In genomic region chr3:2454865-2455264, GRCh38 we compare ENCODE assay signal across 16 cellular contexts.
DNase-seq lines count a peak whose midpoint lies in the region; ATAC-seq and TF ChIP-seq lines count a peak whose summit lies in the region.
"Had no signal": no experiment of that assay in that cellular context is flagged by ENCODE, and none has a peak within 500 bp of the region (broad histone marks: within the 10 kb centered on the region; RNA-seq: fewer than 3 reads in every experiment).

No MANE protein-coding gene starts in this region.

- DNase-seq in Right ventricle myocardium inferior (ENCODE audit: missing footprints) (no peak), right atrium auricular region (ENCODE audit: low spot score) (no peak), heart right ventricle (no peak), mesenchymal stem cell (peak; percentile 9), cortex of kidney (lab: John Stamatoyannopoulos, UW) (no peak), mucosa of gallbladder (ENCODE audit: low spot score) (no peak)
- DNase-seq in activated T-cell treated with anti-CD3 and anti-CD28 coated beads, Interleukin-2, amount 50 U/mL, for 4 hours = no peak
- DNase-seq: 8988T; AML-193; Calu3; CD8-positive, alpha-beta memory T cell; DMS 273 treated with DMSO at 0.1 percent for 48 hours; GM23248; H7; IMR-90 had no signal

- no peak overlapping the region for H2AK5ac ChIP-seq in mesenchymal stem cell (ENCODE audit: low read length, severe bottlenecking)

- H3K4me2 ChIP-seq in mesenchymal stem cell (ENCODE audit: low read length, poor library complexity, severe bottlenecking) = no peak overlapping the region
- H3K4me2 ChIP-seq: BLaER1 had no signal

- H3K9ac ChIP-seq in mesenchymal stem cell (ENCODE audit: low read length) = no peak overlapping the region
- H3K9ac ChIP-seq: BLaER1, GM23248 had no signal

- H3K79me1 ChIP-seq in mesenchymal stem cell (replicated peaks; ENCODE audit: low read length, poor library complexity, severe bottlenecking) = no peaks in the 10 kb centered on the region

- H3K4me1 Mint-ChIP-seq in activated T-cell treated with anti-CD3 and anti-CD28 coated beads, Interleukin-2, amount 50 U/mL, for 4 hours (ENCODE audit: low read depth) = no peaks in the 10 kb centered on the region
- H3K4me1 Mint-ChIP-seq: CD8-positive, alpha-beta memory T cell had no signal

- H3K4me3 ChIP-seq in right atrium auricular region (no peak overlapping the region), heart right ventricle (no peak overlapping the region), mesenchymal stem cell (ENCODE audit: insufficient read depth in 1 of 2, low read depth in 1 of 2, low read length in 2 of 2) (no peak overlapping the region)
- H3K4me3 ChIP-seq: BLaER1, GM23248 had no signal

- H4K91ac ChIP-seq in mesenchymal stem cell (ENCODE audit: low read length) = no peak overlapping the region

- ATAC-seq in Right ventricle myocardium inferior (peak; percentile 72), heart right ventricle (peak in 5 of 8 donors; percentile 42 to 84 (median 67))
- no peak for ATAC-seq in activated T-cell treated with anti-CD3 and anti-CD28 coated beads, Interleukin-2, amount 50 U/mL, for 4 hours

- no peak overlapping the region for H2AFZ ChIP-seq in mesenchymal stem cell (ENCODE audit: low read depth, low read length)
- H2AFZ ChIP-seq: GM23248 had no signal

- WGBS in heart right ventricle, 2 donors = 31 to 42% methylated on average over 2 of the region's 2 CpGs
- WGBS in mesenchymal stem cell = 67% methylated on average over 1 of the region's 2 CpGs

- H2BK12ac ChIP-seq in mesenchymal stem cell (ENCODE audit: low read length in 2 of 2) = no peak overlapping the region

- H3K9me3 ChIP-seq in right atrium auricular region (no peaks in the 10 kb centered on the region), heart right ventricle (no peaks in the 10 kb centered on the region), mesenchymal stem cell (ENCODE audit: control insufficient read depth, low read length) (no peaks in the 10 kb centered on the region)
- H3K9me3 ChIP-seq: BLaER1 had no signal

- no peaks in the 10 kb centered on the region for H3K27me3 Mint-ChIP-seq in activated T-cell treated with anti-CD3 and anti-CD28 coated beads, Interleukin-2, amount 50 U/mL, for 4 hours (ENCODE audit: low read depth)
- H3K27me3 Mint-ChIP-seq: CD8-positive, alpha-beta memory T cell had no signal

- H3K4me1 ChIP-seq in right atrium auricular region = peaks cover 0 to 11% of the 10 kb centered on the region in 2 donors
- peaks cover 0 to 37% (median 4%) of the 10 kb centered on the region in 9 donors for H3K4me1 ChIP-seq in heart right ventricle
- H3K4me1 ChIP-seq in mesenchymal stem cell (ENCODE audit: control insufficient read depth, insufficient read depth, low read depth, low read length) = no peaks in the 10 kb centered on the region
- H3K4me1 ChIP-seq: BLaER1 had no signal

- intact Hi-C loops in Right ventricle myocardium inferior (cut with DNase I) (no loop called here), heart right ventricle (cut with DNase I) (no loop called here)

- H3K27ac ChIP-seq in right atrium auricular region (peak overlapping the region in 1 of 2 donors; percentile 69), heart right ventricle (peak overlapping the region in 7 of 10 donors; percentile 11 to 77 (median 38)), mesenchymal stem cell (ENCODE audit: low read length, poor library complexity, severe bottlenecking) (no peak overlapping the region)
- H3K27ac ChIP-seq: BLaER1, GM23248 had no signal

- H3K36me3 Mint-ChIP-seq in activated T-cell treated with anti-CD3 and anti-CD28 coated beads, Interleukin-2, amount 50 U/mL, for 4 hours (ENCODE audit: insufficient read depth) = no peaks in the 10 kb centered on the region
- H3K36me3 Mint-ChIP-seq: CD8-positive, alpha-beta memory T cell had no signal

- no peaks in the 10 kb centered on the region for H3K27me3 ChIP-seq in right atrium auricular region
- no peaks in the 10 kb centered on the region for H3K27me3 ChIP-seq in heart right ventricle
- no peaks in the 10 kb centered on the region for H3K27me3 ChIP-seq in mesenchymal stem cell (ENCODE audit: control insufficient read depth in 1 of 2, insufficient read depth in 1 of 2, low read length in 2 of 2)
- H3K27me3 ChIP-seq: BLaER1 had no signal

- no peak overlapping the region for H3K18ac ChIP-seq in mesenchymal stem cell (ENCODE audit: low read depth in 1 of 2, low read length in 2 of 2)

- no peak overlapping the region for H3K4ac ChIP-seq in mesenchymal stem cell (ENCODE audit: low read depth in 1 of 2, low read length in 2 of 2)

- H2BK5ac ChIP-seq in mesenchymal stem cell (ENCODE audit: low read depth, low read length, poor library complexity, severe bottlenecking) = no peak overlapping the region

- H3K14ac ChIP-seq in mesenchymal stem cell (ENCODE audit: low read length in 2 of 2) = no peak overlapping the region

- H2BK15ac ChIP-seq in mesenchymal stem cell (ENCODE audit: low read depth, poor library complexity, severe bottlenecking) = no peak overlapping the region

- TF ChIP-seq CTCF in right atrium auricular region (IDR thresholded peaks at IDR 0.05) = no peak
- no peak for TF ChIP-seq CTCF in heart right ventricle (IDR thresholded peaks at IDR 0.05)

- H4K8ac ChIP-seq in mesenchymal stem cell (ENCODE audit: low read length) = no peak overlapping the region

- H3K36me3 ChIP-seq in right atrium auricular region = no peaks in the 10 kb centered on the region
- H3K36me3 ChIP-seq in heart right ventricle = no peaks in the 10 kb centered on the region
- H3K36me3 ChIP-seq in mesenchymal stem cell (ENCODE audit: control insufficient read depth in 1 of 2, insufficient read depth in 2 of 2, low read depth in 1 of 2, low read length in 2 of 2) = no peaks in the 10 kb centered on the region
- H3K36me3 ChIP-seq: BLaER1 had no signal

- H3K23ac ChIP-seq in mesenchymal stem cell (ENCODE audit: low read length in 2 of 2) = no peak overlapping the region

- no peak overlapping the region for H3K4me3 Mint-ChIP-seq in activated T-cell treated with anti-CD3 and anti-CD28 coated beads, Interleukin-2, amount 50 U/mL, for 4 hours
- H3K4me3 Mint-ChIP-seq: CD8-positive, alpha-beta memory T cell had no signal

- no peak overlapping the region for H2BK120ac ChIP-seq in mesenchymal stem cell (ENCODE audit: low read depth, low read length)

- no peaks in the 10 kb centered on the region for H3K9me3 Mint-ChIP-seq in activated T-cell treated with anti-CD3 and anti-CD28 coated beads, Interleukin-2, amount 50 U/mL, for 4 hours
- H3K9me3 Mint-ChIP-seq: CD8-positive, alpha-beta memory T cell had no signal

Comparison
In these comparisons a context has a peak if more than half of its experiments do, and no peak if none do; other contexts are left out.
1. ATAC-seq: peak in Right ventricle myocardium inferior (single experiment) and heart right ventricle (5 of 8); none in activated T-cell treated with anti-CD3 and anti-CD28 coated beads, Interleukin-2, amount 50 U/mL, for 4 hours (0 of 2).